In the genomic region with DNA sequence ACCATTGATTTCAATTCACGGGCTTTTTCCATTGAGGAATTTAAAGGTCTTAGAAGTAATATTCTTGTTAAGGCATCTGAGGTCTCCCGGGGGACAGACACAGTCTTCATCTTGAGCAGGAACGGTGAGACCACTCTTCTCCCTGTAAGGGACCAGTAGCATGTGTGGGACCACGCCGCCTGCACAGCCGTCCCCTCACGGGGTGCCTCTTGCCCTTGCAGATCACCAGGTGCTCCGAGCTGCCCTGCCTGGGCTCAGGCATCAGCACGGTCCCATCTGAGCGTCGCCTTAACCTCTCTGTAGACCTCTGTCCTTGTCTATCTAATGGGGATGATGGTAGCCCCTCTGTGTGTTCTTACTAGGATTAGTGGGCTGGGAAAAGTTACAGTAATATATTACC, we compare ENCODE assay signal across 1 cellular context.
TF ChIP-seq lines count a peak whose summit lies in the region.

No MANE protein-coding gene starts in this region.

TF ChIP-seq in SK-N-SH, 30 proteins besides CTCF, POLR2A, EP300 and RAD21 (continued from another document):
- no peak for TF ChIP-seq SMC3 (IDR thresholded peaks at IDR 0.05; ENCODE audit: low read depth, low read length)
- TF ChIP-seq REST (IDR thresholded peaks at IDR 0.05; ENCODE audit: low read depth, low read length), result no peak
- no peak for TF ChIP-seq TEAD4 (IDR thresholded peaks at IDR 0.05; ENCODE audit: borderline replicate concordance, insufficient read depth)
- no peak for TF ChIP-seq JUND (IDR thresholded peaks at IDR 0.05)
- TF ChIP-seq USF1 (IDR thresholded peaks at IDR 0.05; ENCODE audit: borderline replicate concordance, low read depth), result no peak
- no peak for TF ChIP-seq YY1 (IDR thresholded peaks at IDR 0.05; ENCODE audit: low read depth)
- no peak for TF ChIP-seq TAF1 (IDR thresholded peaks at IDR 0.05; ENCODE audit: borderline replicate concordance, low read depth, low read length)
- no peak for TF ChIP-seq PBX3 (IDR thresholded peaks at IDR 0.05)
- no peak for TF ChIP-seq SIN3A (IDR thresholded peaks at IDR 0.05; ENCODE audit: borderline replicate concordance, low read depth, low read length)
- no peak for TF ChIP-seq GABPA (IDR thresholded peaks at IDR 0.05; ENCODE audit: low read depth)
- TF ChIP-seq MEF2A (IDR thresholded peaks at IDR 0.05; ENCODE audit: borderline replicate concordance, low read depth), result no peak
- TF ChIP-seq TCF12 (IDR thresholded peaks at IDR 0.05), result no peak
